In genomic region chr19:46731007-46731501, GRCh38 we compare ENCODE assay signal across 8 cellular contexts. TPM values are rescaled to one million over a fixed set of nuclear protein-coding genes. Genes with fewer than 3 reads are reported as not detected.
DNase-seq lines count a peak whose midpoint lies in the region; ATAC-seq and TF ChIP-seq lines count a peak whose summit lies in the region.

No MANE protein-coding gene starts in this region.

- peaks cover 57% of the 10 kb centered on the region for H3K4me1 ChIP-seq in lower lobe of right lung

- H3K27ac ChIP-seq in angular gyrus (ENCODE audit: low read depth, low read length), result peak overlapping the region; percentile 29
- H3K27ac ChIP-seq in lower lobe of right lung, result peak overlapping the region; percentile 21

- H3K36me3 ChIP-seq in lower lobe of right lung, result peaks cover 100% of the 10 kb centered on the region

- DNase-seq in AG08396 (ENCODE audit: low spot score), result peak; percentile 89
- DNase-seq in HT1080 (ENCODE audit: low read depth), result peak; percentile 97
- peak; percentile 78 for DNase-seq in lower lobe of right lung
- DNase-seq in NCI-H82 (lab: John Stamatoyannopoulos, UW), result no peak
- no peak for DNase-seq in COR-L47 (lab: John Stamatoyannopoulos, UW)
- DNase-seq in LoVo (ENCODE audit: low spot score), result no peak

- intact Hi-C loops in lower lobe of right lung (cut with DNase I), result no loop called here

- no peaks in the 10 kb centered on the region for H3K27me3 ChIP-seq in lower lobe of right lung (ENCODE audit: low read depth)

- ATAC-seq in lower lobe of right lung (peak; percentile 22 to 63), HG02571 (IDR thresholded peaks at IDR 0.05; ENCODE audit: unreplicated experiment) (no peak)

- H3K4me3 ChIP-seq in lower lobe of right lung, result no peak overlapping the region

- no peaks in the 10 kb centered on the region for H3K9me3 ChIP-seq in lower lobe of right lung

- TF ChIP-seq CTCF in lower lobe of right lung (IDR thresholded peaks at IDR 0.05), result no peak

RNA-seq across cellular contexts. Expression of gene PRKD2, which starts 14.1 kb away (rescaled TPM):
- 13.3 and 19.1 TPM in 2 replicates for total RNA-seq in HT1080 (2014; rRNA removed; shearing (Covaris generic))
- polyA plus RNA-seq in HT1080 (2015; cell fraction: cytosol; rRNA removed), result 23.0 and 29.0 TPM in 2 replicates
- 32.5 and 33.3 TPM in 2 replicates for polyA plus RNA-seq in HT1080 (2015; cell fraction: nucleus; rRNA removed)
- 45.0 TPM for total RNA-seq in lower lobe of right lung

RNA-seq across cellular contexts. Expression of gene FKRP, which starts 14.8 kb away (rescaled TPM):
- total RNA-seq in HT1080 (2014; rRNA removed; shearing (Covaris generic)), result 20.2 and 21.7 TPM in 2 replicates
- polyA plus RNA-seq in HT1080 (2015; cell fraction: cytosol; rRNA removed), result 28.2 and 40.5 TPM in 2 replicates
- 65.6 and 72.0 TPM in 2 replicates for polyA plus RNA-seq in HT1080 (2015; cell fraction: nucleus; rRNA removed)
- 13.2 TPM for total RNA-seq in lower lobe of right lung

RNA-seq across cellular contexts. Expression of gene STRN4, which starts 15.2 kb away (rescaled TPM):
- total RNA-seq in HT1080 (2014; rRNA removed; shearing (Covaris generic)), result 77.2 and 89.3 TPM in 2 replicates
- 78.9 and 86.9 TPM in 2 replicates for polyA plus RNA-seq in HT1080 (2015; cell fraction: cytosol; rRNA removed)
- 102 and 118 TPM in 2 replicates for polyA plus RNA-seq in HT1080 (2015; cell fraction: nucleus; rRNA removed)
- total RNA-seq in lower lobe of right lung, result 69.1 TPM

RNA-seq across cellular contexts. Expression of gene SLC1A5, which starts 57.3 kb away (rescaled TPM):
- 215 and 227 TPM in 2 replicates for total RNA-seq in HT1080 (2014; rRNA removed; shearing (Covaris generic))
- 212 and 218 TPM in 2 replicates for polyA plus RNA-seq in HT1080 (2015; cell fraction: cytosol; rRNA removed)
- polyA plus RNA-seq in HT1080 (2015; cell fraction: nucleus; rRNA removed), result 506 and 550 TPM in 2 replicates
- total RNA-seq in lower lobe of right lung, result 120 TPM

Comparison
In these comparisons a context has a peak if more than half of its experiments do, and no peak if none do; other contexts are left out.
1. DNase-seq: peak in AG08396 (single experiment), HT1080 (single experiment) and lower lobe of right lung (single experiment); none in NCI-H82 (single experiment), COR-L47 (single experiment) and LoVo (single experiment).